Comparison of ENCODE assay signal across 1 cellular context in the genomic region with DNA sequence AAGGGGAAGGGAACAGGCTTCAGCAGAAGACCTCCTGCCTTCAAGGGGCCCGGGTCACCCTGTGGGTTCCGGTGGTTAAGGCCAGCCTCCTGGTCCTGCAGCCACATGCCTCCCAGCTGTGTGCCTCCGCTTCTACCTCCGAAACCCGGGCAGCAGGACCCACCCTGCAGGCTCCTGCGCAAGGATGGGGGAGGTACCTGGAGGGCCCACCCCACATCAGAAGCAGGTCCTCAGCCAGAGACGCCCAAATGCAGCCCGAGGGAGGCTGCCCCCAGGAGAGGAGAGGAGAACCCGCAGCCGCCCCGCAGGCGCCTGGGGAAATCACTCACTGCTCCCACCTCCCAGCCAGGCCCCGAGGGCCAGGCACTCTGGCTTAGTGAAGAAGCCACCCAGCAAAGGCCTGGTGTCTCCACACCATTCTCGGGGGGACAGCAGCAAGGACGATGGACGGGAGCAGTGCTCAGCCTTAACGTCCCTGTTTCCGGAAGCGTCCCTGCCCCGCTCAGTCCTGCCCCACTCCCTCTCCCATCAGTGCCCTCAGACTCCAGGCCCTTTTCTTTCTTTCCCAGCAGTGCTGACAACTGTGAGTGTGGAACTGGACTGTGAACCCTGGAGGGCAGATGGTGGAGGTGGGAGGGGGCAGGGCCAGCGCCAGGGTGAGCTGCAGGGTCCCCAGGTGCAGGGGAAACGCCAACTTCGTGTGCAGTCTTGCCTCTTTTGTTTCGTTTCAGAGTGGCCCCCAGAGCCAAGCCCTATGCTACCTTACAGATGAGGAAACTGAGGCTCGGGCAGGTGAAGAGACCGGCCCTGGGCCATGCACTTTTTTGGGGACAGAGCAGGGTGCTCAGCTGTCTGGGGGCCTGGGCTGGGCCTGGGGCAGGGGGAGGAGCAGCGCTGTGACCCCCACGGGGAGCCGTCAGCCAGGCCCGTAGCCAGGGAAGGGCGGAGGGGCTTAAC.
A peak's percentile ranks its signal among the peaks of the same experiment; 100 is the strongest.
TF ChIP-seq lines count a peak whose summit lies in the region.

No MANE protein-coding gene starts in this region.

TF ChIP-seq in HepG2, 621 proteins besides CTCF, POLR2A, EP300 and RAD21 (continued from another document and continues in another):
- TF ChIP-seq ZUFSP (CRISPR knock-in tag; IDR thresholded peaks at IDR 0.05; ENCODE audit: borderline replicate concordance): no peak
- TF ChIP-seq NFKBIZ (CRISPR knock-in tag; IDR thresholded peaks at IDR 0.05): no peak
- peak; percentile 15 for TF ChIP-seq HNRNPLL (IDR thresholded peaks at IDR 0.05; ENCODE audit: low read depth, low read length, poor library complexity, severe bottlenecking)
- no peak for TF ChIP-seq FOXK1 (CRISPR knock-in tag; IDR thresholded peaks at IDR 0.05; ENCODE audit: borderline replicate concordance, low read depth)
- TF ChIP-seq, protein P1, sequence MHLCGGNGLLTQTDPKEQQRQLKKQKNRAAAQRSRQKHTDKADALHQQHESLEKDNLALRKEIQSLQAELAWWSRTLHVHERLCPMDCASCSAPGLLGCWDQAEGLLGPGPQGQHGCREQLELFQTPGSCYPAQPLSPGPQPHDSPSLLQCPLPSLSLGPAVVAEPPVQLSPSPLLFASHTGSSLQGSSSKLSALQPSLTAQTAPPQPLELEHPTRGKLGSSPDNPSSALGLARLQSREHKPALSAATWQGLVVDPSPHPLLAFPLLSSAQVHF (CRISPR knock-in tag; IDR thresholded peaks at IDR 0.05): 0 out of 2 replicates have a peak, but pooled peaks have one; percentile 24
- TF ChIP-seq ZKSCAN1 (IDR thresholded peaks at IDR 0.05; ENCODE audit: low read length): no peak
- TF ChIP-seq RFXANK (CRISPR knock-in tag; IDR thresholded peaks at IDR 0.05): no peak
- TF ChIP-seq ZNF615 (CRISPR knock-in tag; IDR thresholded peaks at IDR 0.05; ENCODE audit: borderline replicate concordance): no peak
- TF ChIP-seq ZNF205 (CRISPR knock-in tag; IDR thresholded peaks at IDR 0.05): no peak; the same call in 1 of the 2 replicates
- TF ChIP-seq ZNF274 (CRISPR knock-in tag; IDR thresholded peaks at IDR 0.05): peak; percentile 14; the same call in 1 of the 2 replicates
- no peak for TF ChIP-seq MED13 (CRISPR knock-in tag; IDR thresholded peaks at IDR 0.05)
- no peak for TF ChIP-seq MAFK (conservative IDR thresholded peaks at IDR 0.05 in 1 of 2, IDR thresholded peaks at IDR 0.05 in 1 of 2; ENCODE audit: low read length in 2 of 2)
- peak; percentile 61 for TF ChIP-seq JARID2 (CRISPR knock-in tag; IDR thresholded peaks at IDR 0.05; ENCODE audit: insufficient replicate concordance)
- TF ChIP-seq CSRNP2 (CRISPR knock-in tag; conservative IDR thresholded peaks at IDR 0.05; ENCODE audit: low read depth): no peak
- TF ChIP-seq ZNF781 (CRISPR knock-in tag; IDR thresholded peaks at IDR 0.05; ENCODE audit: borderline replicate concordance, not compliant biosample characterization): no peak
- TF ChIP-seq IRF2 (CRISPR knock-in tag; IDR thresholded peaks at IDR 0.05): peak; percentile 51; the same call in 1 of the 2 replicates
- no peak for TF ChIP-seq STAT5B (CRISPR knock-in tag; IDR thresholded peaks at IDR 0.05)
- no peak for TF ChIP-seq ZSCAN12 (CRISPR knock-in tag; IDR thresholded peaks at IDR 0.05)
- TF ChIP-seq NCOA1 (CRISPR knock-in tag; IDR thresholded peaks at IDR 0.05): no peak
- TF ChIP-seq BCL3 (CRISPR knock-in tag; IDR thresholded peaks at IDR 0.05): no peak; the same call in 1 of the 2 replicates
- TF ChIP-seq, protein P2, sequence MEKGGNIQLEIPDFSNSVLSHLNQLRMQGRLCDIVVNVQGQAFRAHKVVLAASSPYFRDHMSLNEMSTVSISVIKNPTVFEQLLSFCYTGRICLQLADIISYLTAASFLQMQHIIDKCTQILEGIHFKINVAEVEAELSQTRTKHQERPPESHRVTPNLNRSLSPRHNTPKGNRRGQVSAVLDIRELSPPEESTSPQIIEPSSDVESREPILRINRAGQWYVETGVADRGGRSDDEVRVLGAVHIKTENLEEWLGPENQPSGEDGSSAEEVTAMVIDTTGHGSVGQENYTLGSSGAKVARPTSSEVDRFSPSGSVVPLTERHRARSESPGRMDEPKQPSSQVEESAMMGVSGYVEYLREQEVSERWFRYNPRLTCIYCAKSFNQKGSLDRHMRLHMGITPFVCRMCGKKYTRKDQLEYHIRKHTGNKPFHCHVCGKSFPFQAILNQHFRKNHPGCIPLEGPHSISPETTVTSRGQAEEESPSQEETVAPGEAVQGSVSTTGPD (CRISPR knock-in tag; IDR thresholded peaks at IDR 0.05): no peak
- TF ChIP-seq ZNF460 (CRISPR knock-in tag; IDR thresholded peaks at IDR 0.05; ENCODE audit: borderline replicate concordance): no peak
- no peak for TF ChIP-seq DNMT1 (CRISPR knock-in tag; IDR thresholded peaks at IDR 0.05)
- TF ChIP-seq PAXIP1 (CRISPR knock-in tag; conservative IDR thresholded peaks at IDR 0.05): peak; percentile 76
- TF ChIP-seq HES4 (CRISPR knock-in tag; IDR thresholded peaks at IDR 0.05; ENCODE audit: borderline replicate concordance): no peak; the same call in 1 of the 2 replicates
- TF ChIP-seq NR2F6 (IDR thresholded peaks at IDR 0.05): peak; percentile 4; the same call in 1 of the 2 replicates
- TF ChIP-seq NR2F6 (CRISPR knock-in tag; IDR thresholded peaks at IDR 0.05): peak; percentile 76
- no peak; the same call in 1 of the 2 replicates for TF ChIP-seq ZNF33B (CRISPR knock-in tag; IDR thresholded peaks at IDR 0.05)
- no peak for TF ChIP-seq HOXA9 (CRISPR knock-in tag; IDR thresholded peaks at IDR 0.05; ENCODE audit: borderline replicate concordance)
- TF ChIP-seq ZNF616 (CRISPR knock-in tag; IDR thresholded peaks at IDR 0.05; ENCODE audit: low read depth): no peak
- TF ChIP-seq, protein P3, sequence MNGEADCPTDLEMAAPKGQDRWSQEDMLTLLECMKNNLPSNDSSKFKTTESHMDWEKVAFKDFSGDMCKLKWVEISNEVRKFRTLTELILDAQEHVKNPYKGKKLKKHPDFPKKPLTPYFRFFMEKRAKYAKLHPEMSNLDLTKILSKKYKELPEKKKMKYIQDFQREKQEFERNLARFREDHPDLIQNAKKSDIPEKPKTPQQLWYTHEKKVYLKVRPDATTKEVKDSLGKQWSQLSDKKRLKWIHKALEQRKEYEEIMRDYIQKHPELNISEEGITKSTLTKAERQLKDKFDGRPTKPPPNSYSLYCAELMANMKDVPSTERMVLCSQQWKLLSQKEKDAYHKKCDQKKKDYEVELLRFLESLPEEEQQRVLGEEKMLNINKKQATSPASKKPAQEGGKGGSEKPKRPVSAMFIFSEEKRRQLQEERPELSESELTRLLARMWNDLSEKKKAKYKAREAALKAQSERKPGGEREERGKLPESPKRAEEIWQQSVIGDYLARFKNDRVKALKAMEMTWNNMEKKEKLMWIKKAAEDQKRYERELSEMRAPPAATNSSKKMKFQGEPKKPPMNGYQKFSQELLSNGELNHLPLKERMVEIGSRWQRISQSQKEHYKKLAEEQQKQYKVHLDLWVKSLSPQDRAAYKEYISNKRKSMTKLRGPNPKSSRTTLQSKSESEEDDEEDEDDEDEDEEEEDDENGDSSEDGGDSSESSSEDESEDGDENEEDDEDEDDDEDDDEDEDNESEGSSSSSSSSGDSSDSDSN (CRISPR knock-in tag; IDR thresholded peaks at IDR 0.05): peak; percentile 74
- TF ChIP-seq, protein P4, sequence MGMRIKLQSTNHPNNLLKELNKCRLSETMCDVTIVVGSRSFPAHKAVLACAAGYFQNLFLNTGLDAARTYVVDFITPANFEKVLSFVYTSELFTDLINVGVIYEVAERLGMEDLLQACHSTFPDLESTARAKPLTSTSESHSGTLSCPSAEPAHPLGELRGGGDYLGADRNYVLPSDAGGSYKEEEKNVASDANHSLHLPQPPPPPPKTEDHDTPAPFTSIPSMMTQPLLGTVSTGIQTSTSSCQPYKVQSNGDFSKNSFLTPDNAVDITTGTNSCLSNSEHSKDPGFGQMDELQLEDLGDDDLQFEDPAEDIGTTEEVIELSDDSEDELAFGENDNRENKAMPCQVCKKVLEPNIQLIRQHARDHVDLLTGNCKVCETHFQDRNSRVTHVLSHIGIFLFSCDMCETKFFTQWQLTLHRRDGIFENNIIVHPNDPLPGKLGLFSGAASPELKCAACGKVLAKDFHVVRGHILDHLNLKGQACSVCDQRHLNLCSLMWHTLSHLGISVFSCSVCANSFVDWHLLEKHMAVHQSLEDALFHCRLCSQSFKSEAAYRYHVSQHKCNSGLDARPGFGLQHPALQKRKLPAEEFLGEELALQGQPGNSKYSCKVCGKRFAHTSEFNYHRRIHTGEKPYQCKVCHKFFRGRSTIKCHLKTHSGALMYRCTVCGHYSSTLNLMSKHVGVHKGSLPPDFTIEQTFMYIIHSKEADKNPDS (CRISPR knock-in tag; IDR thresholded peaks at IDR 0.05): no peak
- no peak for TF ChIP-seq ATM (IDR thresholded peaks at IDR 0.05; ENCODE audit: borderline replicate concordance)
- no peak for TF ChIP-seq TBL1XR1 (IDR thresholded peaks at IDR 0.05; ENCODE audit: borderline replicate concordance, low read length, partially characterized antibody)
- TF ChIP-seq HNRNPL (IDR thresholded peaks at IDR 0.05; ENCODE audit: low read depth, low read length): peak; percentile 53; the same call in 1 of the 2 replicates
- no peak for TF ChIP-seq ZBTB46 (CRISPR knock-in tag; IDR thresholded peaks at IDR 0.05; ENCODE audit: borderline replicate concordance)
- peak; percentile 77; the same call in 1 of the 2 replicates for TF ChIP-seq GATAD2A (CRISPR knock-in tag; IDR thresholded peaks at IDR 0.05)
